ENCODE assay signal across 18 cellular contexts in genomic region chr5:128494516-128494915, GRCh38. TPM values are rescaled to one million over a fixed set of nuclear protein-coding genes. Genes with fewer than 3 reads are reported as not detected.
A peak's percentile ranks its signal among the peaks of the same experiment; 100 is the strongest.
DNase-seq lines count a peak whose midpoint lies in the region; ATAC-seq, FAIRE-seq and TF ChIP-seq lines count a peak whose summit lies in the region.
"Had no signal": no experiment of that assay in that cellular context is flagged by ENCODE, and none has a peak within 500 bp of the region (broad histone marks: within the 10 kb centered on the region; RNA-seq: fewer than 3 reads in every experiment).

No MANE protein-coding gene starts in this region.

- no peak for ATAC-seq in HG03025 (IDR thresholded peaks at IDR 0.05; ENCODE audit: low FRiP score, unreplicated experiment)
- ATAC-seq: activated CD8-positive, alpha-beta memory T cell treated with anti-CD3 and anti-CD28 coated beads, Interleukin-2, amount 10 ng/mL, durations not matched to agents 7 days and 5 days; activated naive CD4-positive, alpha-beta T cell treated with anti-CD3 and anti-CD28 coated beads, Interleukin-2, amount 50 U/mL, for 72 hours; psoas muscle; stimulated activated memory B cell treated with anti-CD40 and anti-IgM and Interleukin-4, amounts not matched to agents 10 μg/mL and 1 μg/mL and 100 μg/mL, for 72 hours had no signal

- DNase-seq in A673 (ENCODE audit: low spot score) (peak; percentile 4), GM12865 (ENCODE audit: low read depth) (peak; percentile 19), endothelial cell (ENCODE audit: low spot score) (peak; percentile 15), NCI-H2081 treated with DMSO at 0.1 percent for 48 hours (lab: John Stamatoyannopoulos, UW) (no peak), GM12892 (ENCODE audit: insufficient read length) (no peak)
- DNase-seq in activated CD4-positive, alpha-beta T cell treated with anti-CD3 and anti-CD28 coated beads, Interleukin-2, amount 50 U/mL, for 48 hours, result no peak
- DNase-seq: activated CD8-positive, alpha-beta memory T cell treated with anti-CD3 and anti-CD28 coated beads, Interleukin-2, amount 10 ng/mL, durations not matched to agents 7 days and 5 days; immature natural killer cell; NCI-H526 treated with DMSO at 0.1 percent for 48 hours; psoas muscle; SHP77 treated with DMSO at 0.1 percent for 48 hours; stimulated activated CD4-positive, alpha-beta T cell treated with anti-CD3 and anti-CD28 coated beads, Interleukin-2, amount 100 ng/mL, for 48 hours had no signal

- intact Hi-C loops in A673 (cut with micrococcal nuclease; ENCODE audit: unreplicated experiment), result loop anchor here (10.0 kb wide), 2 partner anchors 620 to 930 kb away; no protein-coding TSS in a partner anchor

- TF ChIP-seq CTCF in A673 (conservative IDR thresholded peaks at IDR 0.05; ENCODE audit: low read depth, low read length) (peak; percentile 32; the same call in 1 of the 2 replicates), GM12865 (IDR thresholded peaks at IDR 0.05; ENCODE audit: insufficient read depth, low read depth, low read length, missing control alignments) (peak; percentile 9), OCI-LY1 (IDR thresholded peaks at IDR 0.05; ENCODE audit: low read length) (peak; percentile 30; the same call in 1 of the 2 replicates), endothelial cell (IDR thresholded peaks at IDR 0.05; ENCODE audit: unreplicated experiment) (peak; percentile 18)

- no peaks in the 10 kb centered on the region for H3K36me3 Mint-ChIP-seq in endothelial cell (ENCODE audit: low read depth, unreplicated experiment)
- H3K36me3 Mint-ChIP-seq: activated CD8-positive, alpha-beta memory T cell treated with anti-CD3 and anti-CD28 coated beads, Interleukin-2, amount 10 ng/mL, durations not matched to agents 7 days and 5 days; activated naive CD4-positive, alpha-beta T cell treated with anti-CD3 and anti-CD28 coated beads, Interleukin-2, amount 50 U/mL, for 72 hours; immature natural killer cell; stimulated activated memory B cell treated with anti-CD40 and anti-IgM and Interleukin-4, amounts not matched to agents 10 μg/mL and 1 μg/mL and 100 μg/mL, for 72 hours had no signal

- no peak for FAIRE-seq in GM12892 (lab: Jason Lieb, UNC)
- FAIRE-seq: G401.6, TTC549 had no signal

- no peak overlapping the region for H3K4me3 Mint-ChIP-seq in endothelial cell (ENCODE audit: unreplicated experiment)
- H3K4me3 Mint-ChIP-seq: activated CD8-positive, alpha-beta memory T cell treated with anti-CD3 and anti-CD28 coated beads, Interleukin-2, amount 10 ng/mL, durations not matched to agents 7 days and 5 days; immature natural killer cell; stimulated activated memory B cell treated with anti-CD40 and anti-IgM and Interleukin-4, amounts not matched to agents 10 μg/mL and 1 μg/mL and 100 μg/mL, for 72 hours had no signal

- BruUV-seq in A673 (replicated peaks; lab: Mats Ljungman, UMichigan), result no TSS peak

- no peak overlapping the region for H3K4me3 ChIP-seq in A673 (ENCODE audit: low read depth, low read length, poor library complexity, severe bottlenecking)
- no peak overlapping the region for H3K4me3 ChIP-seq in GM12865 (ENCODE audit: low read depth, low read length)
- no peak overlapping the region for H3K4me3 ChIP-seq in OCI-LY1 (ENCODE audit: low read depth, low read length, poor library complexity, severe bottlenecking)
- H3K4me3 ChIP-seq: psoas muscle had no signal

- H2AFZ ChIP-seq in OCI-LY1 (ENCODE audit: low read length), result no peak overlapping the region

- H4K20me1 ChIP-seq in OCI-LY1 (ENCODE audit: insufficient read depth, low read length), result no peaks in the 10 kb centered on the region

- H3K9me2 ChIP-seq in OCI-LY1 (ENCODE audit: low read depth, low read length), result no peaks in the 10 kb centered on the region

- CTCF ChIA-PET in A673 (lab: Charles Lee), result no interaction called here

- POLR2A ChIA-PET in A673 (lab: Charles Lee; ENCODE audit: low non-redundant PET), result no interaction called here

- H3K4me1 ChIP-seq in A673 (ENCODE audit: insufficient read depth, low read length, poor library complexity, severe bottlenecking) (no peaks in the 10 kb centered on the region), OCI-LY1 (ENCODE audit: insufficient read depth, low read length, severe bottlenecking) (no peaks in the 10 kb centered on the region)
- H3K4me1 ChIP-seq: psoas muscle had no signal

- peaks cover 18% of the 10 kb centered on the region for H3K4me1 Mint-ChIP-seq in endothelial cell (ENCODE audit: unreplicated experiment)
- H3K4me1 Mint-ChIP-seq: activated CD8-positive, alpha-beta memory T cell treated with anti-CD3 and anti-CD28 coated beads, Interleukin-2, amount 10 ng/mL, durations not matched to agents 7 days and 5 days; immature natural killer cell; stimulated activated memory B cell treated with anti-CD40 and anti-IgM and Interleukin-4, amounts not matched to agents 10 μg/mL and 1 μg/mL and 100 μg/mL, for 72 hours had no signal

- H3K4me2 ChIP-seq in OCI-LY1 (ENCODE audit: low read length), result no peak overlapping the region

- no peaks in the 10 kb centered on the region for H3K79me2 ChIP-seq in OCI-LY1 (ENCODE audit: insufficient read depth, low read length)

- no peaks in the 10 kb centered on the region for H3K27me3 ChIP-seq in A673 (replicated peaks; ENCODE audit: insufficient read depth, low read depth, low read length, poor library complexity)
- H3K27me3 ChIP-seq in OCI-LY1 (ENCODE audit: insufficient read depth, low read length), result no peaks in the 10 kb centered on the region

- no peak overlapping the region for H3K9ac ChIP-seq in OCI-LY1 (ENCODE audit: low read length)

- no peaks in the 10 kb centered on the region for H3K27me3 Mint-ChIP-seq in endothelial cell (ENCODE audit: unreplicated experiment)
- H3K27me3 Mint-ChIP-seq: activated CD8-positive, alpha-beta memory T cell treated with anti-CD3 and anti-CD28 coated beads, Interleukin-2, amount 10 ng/mL, durations not matched to agents 7 days and 5 days; stimulated activated memory B cell treated with anti-CD40 and anti-IgM and Interleukin-4, amounts not matched to agents 10 μg/mL and 1 μg/mL and 100 μg/mL, for 72 hours had no signal

- no peaks in the 10 kb centered on the region for H3K36me3 ChIP-seq in A673 (ENCODE audit: insufficient read depth, low read length, poor library complexity, severe bottlenecking)
- no peaks in the 10 kb centered on the region for H3K36me3 ChIP-seq in OCI-LY1 (ENCODE audit: insufficient read depth, low read length)

- H3K27ac ChIP-seq in A673 (ENCODE audit: low read depth, low read length, poor library complexity, severe bottlenecking) (no peak overlapping the region), OCI-LY1 (ENCODE audit: low read depth, low read length, poor library complexity, severe bottlenecking) (no peak overlapping the region)
- H3K27ac ChIP-seq: psoas muscle had no signal

- peak overlapping the region; percentile 11 for H3K27ac Mint-ChIP-seq in endothelial cell (ENCODE audit: unreplicated experiment)
- H3K27ac Mint-ChIP-seq: activated CD8-positive, alpha-beta memory T cell treated with anti-CD3 and anti-CD28 coated beads, Interleukin-2, amount 10 ng/mL, durations not matched to agents 7 days and 5 days; activated naive CD4-positive, alpha-beta T cell treated with anti-CD3 and anti-CD28 coated beads, Interleukin-2, amount 50 U/mL, for 72 hours; immature natural killer cell; stimulated activated memory B cell treated with anti-CD40 and anti-IgM and Interleukin-4, amounts not matched to agents 10 μg/mL and 1 μg/mL and 100 μg/mL, for 72 hours had no signal

- no peaks in the 10 kb centered on the region for H3F3A ChIP-seq in OCI-LY1 (ENCODE audit: insufficient read depth, low read length)

- H3K9me3 ChIP-seq in A673 (ENCODE audit: low read depth, low read length, poor library complexity, severe bottlenecking), result no peaks in the 10 kb centered on the region
- no peaks in the 10 kb centered on the region for H3K9me3 ChIP-seq in OCI-LY1 (ENCODE audit: low read length)
- H3K9me3 ChIP-seq: psoas muscle had no signal

- no peak for TF ChIP-seq POLR2A in GM12892 (IDR thresholded peaks at IDR 0.05; ENCODE audit: low read depth, low read length)

- no peaks in the 10 kb centered on the region for H3K9me3 Mint-ChIP-seq in endothelial cell (ENCODE audit: unreplicated experiment)

RNA-seq across cellular contexts. Expression of gene FBN2, which starts 43.5 kb away (rescaled TPM):
- 1.6 and 6.1 TPM in 2 replicates for total RNA-seq in A673 (2021)
- 106 TPM for total RNA-seq in endothelial cell (ENCODE audit: unreplicated experiment)
- 0.11 TPM for polyA plus RNA-seq in GM12892 (2012; ENCODE audit: missing spikeins)
- total RNA-seq: activated CD8-positive, alpha-beta memory T cell treated with anti-CD3 and anti-CD28 coated beads, Interleukin-2, amount 10 ng/mL, durations not matched to agents 7 days and 5 days had no signal
- polyA plus RNA-seq: immature natural killer cell had no signal

Comparison
In these comparisons a context has a peak if more than half of its experiments do, and no peak if none do; other contexts are left out.
1. DNase-seq: peak in A673 (single experiment), GM12865 (single experiment) and endothelial cell (single experiment); none in activated CD4-positive, alpha-beta T cell treated with anti-CD3 and anti-CD28 coated beads, Interleukin-2, amount 50 U/mL, for 48 hours (0 of 2), NCI-H2081 treated with DMSO at 0.1 percent for 48 hours (single experiment) and GM12892 (single experiment).
2. RNA of gene FBN2, which starts 43.5 kb away (total RNA-seq): 106 TPM in endothelial cell (single experiment); 1.6 to 6.1 TPM in A673; every median in the first group is over 10 times any median in the second.
3. Peak in every context shown above with its lines, with median percentiles within 50 percentile points of each other: CTCF ChIP-seq.